15 cellular contexts compared by ENCODE assay signal in the genomic region with DNA sequence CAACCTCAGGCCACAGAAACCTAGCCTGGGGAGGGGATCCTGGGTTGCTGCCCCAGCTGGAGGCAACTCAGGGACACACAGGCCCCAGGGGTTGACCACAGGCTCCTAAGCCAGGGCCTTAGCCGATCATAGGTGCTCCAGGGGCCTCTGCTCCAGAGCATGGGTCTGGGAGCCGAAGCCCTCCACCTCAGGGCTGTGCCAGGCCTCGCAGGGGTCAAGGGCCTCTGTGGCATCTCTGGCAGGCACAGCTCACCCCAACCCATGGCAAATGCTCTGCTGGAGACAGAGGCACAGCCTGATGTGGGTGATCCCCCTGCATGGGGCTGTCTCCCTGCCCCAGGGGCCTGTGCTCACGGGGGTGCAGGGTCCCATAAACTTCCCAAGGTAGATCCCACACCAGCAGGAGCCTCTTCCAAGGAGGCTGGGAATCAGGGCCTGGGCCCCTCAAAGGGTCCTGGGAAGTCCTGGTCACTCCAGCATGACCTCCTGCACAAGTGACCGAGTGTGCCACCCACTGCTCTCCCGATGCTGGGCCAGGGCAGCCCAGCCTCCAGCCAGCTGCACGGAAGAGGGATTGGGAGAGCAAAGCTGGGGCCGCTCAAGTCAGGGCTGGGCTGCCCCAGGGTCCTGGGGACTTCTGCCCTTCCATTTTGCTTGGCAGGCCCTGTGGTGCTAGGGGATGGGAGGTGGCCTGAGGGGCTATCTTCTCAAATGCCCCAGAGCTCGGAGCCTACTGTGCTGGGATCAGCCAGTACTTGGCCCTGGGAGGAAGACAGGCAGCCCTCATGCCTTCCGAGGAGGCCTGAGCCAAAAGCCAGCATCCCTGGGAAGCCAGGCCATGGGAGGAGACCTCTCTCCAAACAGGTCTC. TPM values are rescaled to one million over a fixed set of nuclear protein-coding genes. Genes with fewer than 3 reads are reported as not detected.
DNase-seq lines count a peak whose midpoint lies in the region; ATAC-seq, FAIRE-seq and TF ChIP-seq lines count a peak whose summit lies in the region.
"Had no signal": no experiment of that assay in that cellular context is flagged by ENCODE, and none has a peak within 500 bp of the region (broad histone marks: within the 10 kb centered on the region; RNA-seq: fewer than 3 reads in every experiment).

No MANE protein-coding gene starts in this region.

- no peaks in the 10 kb centered on the region for H3K9me3 Mint-ChIP-seq in H9
- no peaks in the 10 kb centered on the region for H3K9me3 Mint-ChIP-seq in mesothelial cell of epicardium

- H3K9me3 ChIP-seq in H9 (ENCODE audit: control insufficient read depth, low read depth, low read length): no peaks in the 10 kb centered on the region
- H3K9me3 ChIP-seq in SK-N-SH: no peaks in the 10 kb centered on the region
- no peaks in the 10 kb centered on the region for H3K9me3 ChIP-seq in suprapubic skin
- H3K9me3 ChIP-seq: BLaER1 treated with 17β-estradiol and CSF1 and Interleukin-3, amounts not matched to agents 10 nM and 100 nM; colonic mucosa had no signal

- no peak overlapping the region for H4K5ac ChIP-seq in H9 (ENCODE audit: insufficient read length, low read depth, low read length)

- peaks cover 2% of the 10 kb centered on the region; the same call in 1 of the 2 replicates for H3K27me3 ChIP-seq in H9 (ENCODE audit: insufficient read depth, low read length)
- H3K27me3 ChIP-seq in SK-N-SH (ENCODE audit: insufficient read depth): no peaks in the 10 kb centered on the region
- no peaks in the 10 kb centered on the region for H3K27me3 ChIP-seq in suprapubic skin
- H3K27me3 ChIP-seq: colonic mucosa had no signal

- no peak overlapping the region for H3T11ph ChIP-seq in H9 (ENCODE audit: low read length)

- TF ChIP-seq RAD21 in SK-N-SH (IDR thresholded peaks at IDR 0.05; ENCODE audit: low read length): no peak

- H3K27ac Mint-ChIP-seq in H9 (no peak overlapping the region), mesothelial cell of epicardium (peak overlapping the region; percentile 70)

- H3K56ac ChIP-seq in H9 (ENCODE audit: insufficient read length, low read depth, low read length): no peak overlapping the region

- H4K8ac ChIP-seq in H9 (replicated peaks; ENCODE audit: insufficient read length, low read depth, low read length): no peak overlapping the region

- POLR2A ChIA-PET in SK-N-SH (lab: Yijun Ruan, JAX): no interaction called here

- H2AK5ac ChIP-seq in H9 (ENCODE audit: insufficient read length, low read length): no peak overlapping the region

- peaks cover 16 to 33% of the 10 kb centered on the region in 2 experiments for H3K4me1 Mint-ChIP-seq in H9
- peaks cover 58% of the 10 kb centered on the region for H3K4me1 Mint-ChIP-seq in mesothelial cell of epicardium

- H3K14ac ChIP-seq in H9 (ENCODE audit: insufficient read depth, low read length): peak overlapping the region; percentile 23; the same call in 1 of the 2 replicates

- peak overlapping the region; percentile 20 for H4K91ac ChIP-seq in H9 (ENCODE audit: insufficient read length, low read depth, low read length)

- H2BK120ac ChIP-seq in H9 (ENCODE audit: low read depth, low read length, poor library complexity, severe bottlenecking): no peak overlapping the region

- no peak overlapping the region for H3K4me2 ChIP-seq in H9 (ENCODE audit: insufficient read depth, insufficient read length, low read length)
- H3K4me2 ChIP-seq in SK-N-SH: peak overlapping the region; percentile 73; the same call in 1 of the 2 replicates

- TF ChIP-seq EP300 in SK-N-SH (IDR thresholded peaks at IDR 0.05; ENCODE audit: borderline replicate concordance in 1 of 2, low read depth in 1 of 2, low read length in 1 of 2) (no peak), suprapubic skin (IDR thresholded peaks at IDR 0.05) (no peak)

- H3K4me1 ChIP-seq in H9 (ENCODE audit: insufficient read depth, low read length) (no peaks in the 10 kb centered on the region), SK-N-SH (ENCODE audit: control insufficient read depth in 1 of 2, insufficient read depth in 2 of 2, low read depth in 1 of 2, low read length in 1 of 2) (peaks cover 17 to 36% of the 10 kb centered on the region in 2 experiments), suprapubic skin (peaks cover 37% of the 10 kb centered on the region)
- H3K4me1 ChIP-seq: colonic mucosa, parathyroid adenoma had no signal

- ATAC-seq in HG03565 (IDR thresholded peaks at IDR 0.05; ENCODE audit: unreplicated experiment): no peak

- H2BK5ac ChIP-seq in H9 (ENCODE audit: insufficient read length, low read length): no peak overlapping the region

- H3K27ac ChIP-seq in H9 (ENCODE audit: insufficient read length, low read depth, low read length) (no peak overlapping the region), SK-N-SH (ENCODE audit: low read depth in 2 of 2, low read length in 1 of 2) (peak overlapping the region; percentile 57 to 79; a peak in 3 of 4 replicates), suprapubic skin (peak overlapping the region; percentile 5)
- H3K27ac ChIP-seq: BLaER1 treated with 17β-estradiol and CSF1 and Interleukin-3, amounts not matched to agents 10 nM and 100 nM; colonic mucosa; parathyroid adenoma; WERI-Rb-1 had no signal

- no CpG with 5 or more reads among the region's 10 CpGs for WGBS in H9 (ENCODE audit: extremely low coverage, insufficient read length, low lambda C conversion rate)
- WGBS in SK-N-SH (ENCODE audit: low lambda C conversion rate): 75% methylated on average over 2 of the region's 10 CpGs
- WGBS in suprapubic skin: 76% methylated on average over 6 of the region's 10 CpGs

- H3K4me3 Mint-ChIP-seq in H9 (no peak overlapping the region), mesothelial cell of epicardium (no peak overlapping the region)

- no peak for TF ChIP-seq POLR2A in suprapubic skin (IDR thresholded peaks at IDR 0.05)

- H3F3A ChIP-seq in SK-N-SH (replicated peaks; ENCODE audit: insufficient read depth): peaks cover 7% of the 10 kb centered on the region

- no peak overlapping the region for H3K4ac ChIP-seq in H9 (ENCODE audit: low read depth, low read length)

- H3K9ac ChIP-seq in H9 (ENCODE audit: extremely low read depth, insufficient read length, low read length) (no peak overlapping the region), SK-N-SH (peak overlapping the region; percentile 16; the same call in 1 of the 2 replicates)
- H3K9ac ChIP-seq: BLaER1 treated with 17β-estradiol and CSF1 and Interleukin-3, amounts not matched to agents 10 nM and 100 nM; parathyroid adenoma had no signal

- no peaks in the 10 kb centered on the region for H3K9me2 ChIP-seq in SK-N-SH

- peak overlapping the region; percentile 53 for H3K18ac ChIP-seq in H9 (ENCODE audit: insufficient read length, low read depth, low read length)

- H3K79me1 ChIP-seq in H9 (ENCODE audit: insufficient read depth, low read depth, low read length, poor library complexity, severe bottlenecking): no peaks in the 10 kb centered on the region

- H3K36me3 ChIP-seq in SK-N-SH (replicated peaks in 1 of 2; ENCODE audit: control insufficient read depth in 1 of 2, insufficient read depth in 2 of 2, low read length in 1 of 2) (no peaks in the 10 kb centered on the region), suprapubic skin (no peaks in the 10 kb centered on the region)
- H3K36me3 ChIP-seq: BLaER1 treated with 17β-estradiol and CSF1 and Interleukin-3, amounts not matched to agents 10 nM and 100 nM; colonic mucosa; WERI-Rb-1 had no signal

- H2AFZ ChIP-seq in H9 (ENCODE audit: low read length) (no peak overlapping the region), SK-N-SH (ENCODE audit: low read depth) (peak overlapping the region; percentile 68; the same call in 1 of the 2 replicates)
- H2AFZ ChIP-seq: parathyroid adenoma had no signal

- no peak for FAIRE-seq in GM19239 (lab: Jason Lieb, UNC)

- CTCF ChIA-PET in SK-N-SH (lab: Yijun Ruan, JAX): interaction anchor here (0.8 to 1.5 kb wide), 5 partner anchors 30 to 252 kb away, joined by 3 to 7 read pairs (median 3); no protein-coding TSS in a partner anchor

- no peak overlapping the region for H2BK20ac ChIP-seq in H9 (ENCODE audit: low read depth, low read length, poor library complexity, severe bottlenecking)

- H2BK12ac ChIP-seq in H9 (ENCODE audit: insufficient read length, low read depth, low read length): no peak overlapping the region

- no peak overlapping the region for H2BK15ac ChIP-seq in H9 (ENCODE audit: low read depth, low read length)

- H3K27me3 Mint-ChIP-seq in H9 (ENCODE audit: low read depth) (peaks cover 34% of the 10 kb centered on the region), mesothelial cell of epicardium (ENCODE audit: low read depth) (peaks cover under 1% of the 10 kb centered on the region)

- H3K36me3 Mint-ChIP-seq in H9 (ENCODE audit: insufficient read depth in 1 of 3, low read depth in 3 of 3): no peaks in the 10 kb centered on the region
- no peaks in the 10 kb centered on the region for H3K36me3 Mint-ChIP-seq in mesothelial cell of epicardium

- DNase-seq in H9: no peak
- DNase-seq in SK-N-SH: no peak
- no peak for DNase-seq in mesothelial cell of epicardium (ENCODE audit: low spot score in 2 of 2, unreplicated experiment in 2 of 2)
- no peak for DNase-seq in suprapubic skin (ENCODE audit: low spot score in 2 of 2)
- no peak for DNase-seq in NCI-H2196 treated with DMSO at 0.1 percent for 48 hours (lab: John Stamatoyannopoulos, UW; ENCODE audit: unreplicated experiment)
- no peak for DNase-seq in GM19239 (ENCODE audit: insufficient read length, low spot score)
- DNase-seq: colonic mucosa; NCI-H187 treated with DMSO at 0.1 percent for 48 hours; stimulated activated CD4-positive, alpha-beta T cell treated with anti-CD3 and anti-CD28 coated beads, Interleukin-12 subunit alpha, Interleukin-12 subunit beta, amount 100 ng/mL, for 4 hours had no signal

- TF ChIP-seq CTCF in H9 (conservative IDR thresholded peaks at IDR 0.05) (no peak), SK-N-SH (IDR thresholded peaks at IDR 0.05) (no peak), mesothelial cell of epicardium (IDR thresholded peaks at IDR 0.05; ENCODE audit: unreplicated experiment) (no peak), suprapubic skin (IDR thresholded peaks at IDR 0.05) (no peak)

- H3K4me3 ChIP-seq in SK-N-SH (ENCODE audit: low read depth in 2 of 2, low read length in 1 of 2): no peak overlapping the region
- H3K4me3 ChIP-seq in suprapubic skin: no peak overlapping the region
- H3K4me3 ChIP-seq: BLaER1 treated with 17β-estradiol and CSF1 and Interleukin-3, amounts not matched to agents 10 nM and 100 nM; colonic mucosa had no signal

- H3K23ac ChIP-seq in H9 (ENCODE audit: insufficient read length, low read depth, low read length): no peak overlapping the region

- H3K79me2 ChIP-seq in H9 (ENCODE audit: insufficient read depth, low read length): no peaks in the 10 kb centered on the region
- no peaks in the 10 kb centered on the region for H3K79me2 ChIP-seq in SK-N-SH (ENCODE audit: insufficient read depth)
- H3K79me2 ChIP-seq: parathyroid adenoma had no signal

- H4K20me1 ChIP-seq in H9 (ENCODE audit: control insufficient read depth, insufficient read depth, insufficient read length) (no peaks in the 10 kb centered on the region), SK-N-SH (ENCODE audit: insufficient read depth) (no peaks in the 10 kb centered on the region)

- H3K23me2 ChIP-seq in H9 (ENCODE audit: insufficient read length, low read depth, low read length, poor library complexity, severe bottlenecking): peaks cover 7% of the 10 kb centered on the region

RNA-seq across cellular contexts. Expression of a gene that starts 22.2 kb away (rescaled TPM):
- total RNA-seq in H9 (2021) (not detected in 2 replicates), mesothelial cell of epicardium (not detected in 3 replicates), suprapubic skin (not detected)
- polyA plus RNA-seq in SK-N-SH (2012; rRNA removed): not detected in 2 replicates
- polyA plus RNA-seq in SK-N-SH (2012; cell fraction: cytosol; rRNA removed): not detected in 2 replicates
- polyA plus RNA-seq in SK-N-SH (2012; cell fraction: nucleus; rRNA removed): not detected in 2 replicates
- total RNA-seq: activated CD8-positive, alpha-beta memory T cell treated with anti-CD3 and anti-CD28 coated beads for 36 hours; colonic mucosa; subcutaneous adipose tissue had no signal

RNA-seq across cellular contexts. Expression of a gene that starts 58.1 kb away (rescaled TPM):
- 44.1 TPM in 2 replicates for total RNA-seq in H9 (2021)
- 44.0 and 45.6 TPM in 2 replicates for polyA plus RNA-seq in SK-N-SH (2012; rRNA removed)
- 41.0 and 45.9 TPM in 2 replicates for polyA plus RNA-seq in SK-N-SH (2012; cell fraction: cytosol; rRNA removed)
- polyA plus RNA-seq in SK-N-SH (2012; cell fraction: nucleus; rRNA removed): 32.7 and 40.3 TPM in 2 replicates
- total RNA-seq in mesothelial cell of epicardium: 41.6 to 42.6 TPM (median 41.8 TPM) in 3 replicates
- 10 to 100 TPM; 35.8 to 51.0 (median 42.9) TPM for total RNA-seq in suprapubic skin

RNA-seq across cellular contexts. Expression of a gene that starts 58.2 kb away (rescaled TPM):
- total RNA-seq in H9 (2021): 24.4 and 26.0 TPM in 2 replicates
- polyA plus RNA-seq in SK-N-SH (2012; rRNA removed): 15.0 and 16.6 TPM in 2 replicates
- polyA plus RNA-seq in SK-N-SH (2012; cell fraction: cytosol; rRNA removed): 5.9 and 11.5 TPM in 2 replicates
- 24.2 and 29.6 TPM in 2 replicates for polyA plus RNA-seq in SK-N-SH (2012; cell fraction: nucleus; rRNA removed)
- 20.6 to 26.4 TPM (median 20.8 TPM) in 3 replicates for total RNA-seq in mesothelial cell of epicardium
- total RNA-seq in suprapubic skin: 10 to 100 TPM in 3 of 4 donors, 1 to 10 TPM in 1; 9.9 to 24.2 (median 16.5) TPM
